In the genomic region with DNA sequence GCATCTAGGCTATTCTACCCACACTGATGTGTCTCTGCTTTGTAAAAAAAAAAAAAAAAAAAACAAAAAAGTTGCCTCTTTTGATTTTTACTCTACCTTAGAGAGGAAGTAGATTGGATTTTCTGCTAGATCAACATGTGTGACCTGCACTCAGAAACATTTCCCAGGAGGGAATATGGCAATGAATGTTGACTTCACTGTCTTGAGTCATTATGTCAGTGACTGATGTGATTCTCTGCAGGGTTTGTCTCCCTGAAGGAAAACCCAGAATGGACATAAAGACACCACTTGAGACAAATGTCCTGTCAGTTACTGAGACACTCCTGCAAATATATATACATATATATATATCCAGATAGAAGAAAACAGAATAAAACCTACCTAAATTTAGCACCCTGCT, we compare ENCODE assay signal across 14 cellular contexts.
DNase-seq lines count a peak whose midpoint lies in the region; ATAC-seq and TF ChIP-seq lines count a peak whose summit lies in the region.
"Had no signal": no experiment of that assay in that cellular context is flagged by ENCODE, and none has a peak within 500 bp of the region (broad histone marks: within the 10 kb centered on the region; RNA-seq: fewer than 3 reads in every experiment).

No MANE protein-coding gene starts in this region.

- ATAC-seq in SK-N-SH treated with all-trans-retinoic acid at 6 μM for 48 hours (peak; percentile 17; the same call in 2 of the 3 replicates), HG02571 (IDR thresholded peaks at IDR 0.05; ENCODE audit: unreplicated experiment) (no peak)
- ATAC-seq: GM12878 had no signal

- DNase-seq in A172 (ENCODE audit: low spot score) = peak; percentile 29
- DNase-seq in M059J (ENCODE audit: low read depth) = peak; percentile 8
- peak; percentile 15 for DNase-seq in kidney tubule cell (ENCODE audit: low spot score)
- no peak for DNase-seq in stimulated activated CD8-positive, alpha-beta memory T cell treated with anti-CD3 and anti-CD28 coated beads, Interleukin-4, amount 100 ng/mL, for 48 hours
- DNase-seq in putamen (ENCODE audit: low spot score) = no peak
- DNase-seq: CD4-positive, alpha-beta memory T cell; DMS153; DMS79; GOT3; H7; IMR-90 had no signal

TF ChIP-seq in SK-N-SH treated with all-trans-retinoic acid at 6 μM for 48 hours, 23 proteins besides CTCF, POLR2A, EP300 and RAD21:
- TF ChIP-seq BACH2 (CRISPR knock-in tag; IDR thresholded peaks at IDR 0.05; ENCODE audit: borderline replicate concordance) = no peak
- TF ChIP-seq, protein P1, sequence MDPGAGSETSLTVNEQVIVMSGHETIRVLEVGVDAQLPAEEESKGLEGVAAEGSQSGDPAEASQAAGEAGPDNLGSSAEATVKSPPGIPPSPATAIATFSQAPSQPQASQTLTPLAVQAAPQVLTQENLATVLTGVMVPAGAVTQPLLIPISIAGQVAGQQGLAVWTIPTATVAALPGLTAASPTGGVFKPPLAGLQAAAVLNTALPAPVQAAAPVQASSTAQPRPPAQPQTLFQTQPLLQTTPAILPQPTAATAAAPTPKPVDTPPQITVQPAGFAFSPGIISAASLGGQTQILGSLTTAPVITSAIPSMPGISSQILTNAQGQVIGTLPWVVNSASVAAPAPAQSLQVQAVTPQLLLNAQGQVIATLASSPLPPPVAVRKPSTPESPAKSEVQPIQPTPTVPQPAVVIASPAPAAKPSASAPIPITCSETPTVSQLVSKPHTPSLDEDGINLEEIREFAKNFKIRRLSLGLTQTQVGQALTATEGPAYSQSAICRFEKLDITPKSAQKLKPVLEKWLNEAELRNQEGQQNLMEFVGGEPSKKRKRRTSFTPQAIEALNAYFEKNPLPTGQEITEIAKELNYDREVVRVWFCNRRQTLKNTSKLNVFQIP (CRISPR knock-in tag; IDR thresholded peaks at IDR 0.05; ENCODE audit: borderline replicate concordance, low read depth) = no peak
- TF ChIP-seq, protein P2, sequence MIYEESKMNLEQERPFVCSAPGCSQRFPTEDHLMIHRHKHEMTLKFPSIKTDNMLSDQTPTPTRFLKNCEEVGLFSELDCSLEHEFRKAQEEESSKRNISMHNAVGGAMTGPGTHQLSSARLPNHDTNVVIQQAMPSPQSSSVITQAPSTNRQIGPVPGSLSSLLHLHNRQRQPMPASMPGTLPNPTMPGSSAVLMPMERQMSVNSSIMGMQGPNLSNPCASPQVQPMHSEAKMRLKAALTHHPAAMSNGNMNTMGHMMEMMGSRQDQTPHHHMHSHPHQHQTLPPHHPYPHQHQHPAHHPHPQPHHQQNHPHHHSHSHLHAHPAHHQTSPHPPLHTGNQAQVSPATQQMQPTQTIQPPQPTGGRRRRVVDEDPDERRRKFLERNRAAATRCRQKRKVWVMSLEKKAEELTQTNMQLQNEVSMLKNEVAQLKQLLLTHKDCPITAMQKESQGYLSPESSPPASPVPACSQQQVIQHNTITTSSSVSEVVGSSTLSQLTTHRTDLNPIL (CRISPR knock-in tag; IDR thresholded peaks at IDR 0.05; ENCODE audit: low read depth) = no peak
- no peak for TF ChIP-seq ARNTL (CRISPR knock-in tag; IDR thresholded peaks at IDR 0.05; ENCODE audit: borderline replicate concordance, low read depth)
- no peak for TF ChIP-seq ISL1 (CRISPR knock-in tag; IDR thresholded peaks at IDR 0.05)
- TF ChIP-seq OSR1 (CRISPR knock-in tag; IDR thresholded peaks at IDR 0.05) = no peak
- no peak for TF ChIP-seq ZFP3 (CRISPR knock-in tag; IDR thresholded peaks at IDR 0.05)
- no peak for TF ChIP-seq ESRRG (CRISPR knock-in tag; IDR thresholded peaks at IDR 0.05)
- no peak for TF ChIP-seq ZC3H10 (CRISPR knock-in tag; IDR thresholded peaks at IDR 0.05)
- no peak for TF ChIP-seq RARB (CRISPR knock-in tag; IDR thresholded peaks at IDR 0.05)

Comparison
In these comparisons a context has a peak if more than half of its experiments do, and no peak if none do; other contexts are left out.
1. DNase-seq: peak in A172 (single experiment), M059J (single experiment) and kidney tubule cell (single experiment); none in stimulated activated CD8-positive, alpha-beta memory T cell treated with anti-CD3 and anti-CD28 coated beads, Interleukin-4, amount 100 ng/mL, for 48 hours (single experiment) and putamen (single experiment).